Comparison of ENCODE assay signal across 8 cellular contexts in genomic region chr19:12550951-12551832, GRCh38. TPM values are rescaled to one million over a fixed set of nuclear protein-coding genes. Genes with fewer than 3 reads are reported as not detected.
A peak's percentile ranks its signal among the peaks of the same experiment; 100 is the strongest.
DNase-seq lines count a peak whose midpoint lies in the region; ATAC-seq and TF ChIP-seq lines count a peak whose summit lies in the region.

ZNF564 (minus strand) TSS chr19:12551482; CDS start chr19:12551332, 150 bp downstream.

- no peaks in the 10 kb centered on the region for H3K27me3 ChIP-seq in SU-DHL-6 (ENCODE audit: low read length)
- no peaks in the 10 kb centered on the region for H3K27me3 ChIP-seq in cardiac muscle cell
- H3K27me3 ChIP-seq in parathyroid adenoma (ENCODE audit: control insufficient read depth, insufficient read depth, low read length), result no peaks in the 10 kb centered on the region
- H3K27me3 ChIP-seq in tibial nerve, result no peaks in the 10 kb centered on the region

- DNase-seq in NCI-H128 (lab: John Stamatoyannopoulos, UW; ENCODE audit: unreplicated experiment) (peak; percentile 93), cardiac muscle cell (ENCODE audit: low read depth in 1 of 2, low spot score in 1 of 2) (peak; percentile 98 to 99), tibial nerve (ENCODE audit: low spot score in 2 of 2) (peak; percentile 91 to 96)
- DNase-seq in activated naive CD8-positive, alpha-beta T cell treated with anti-CD3 and anti-CD28 coated beads, Interleukin-2, amount 50 U/mL, for 16 hours (ENCODE audit: low read depth, low spot score), result peak; percentile 81

- no peaks in the 10 kb centered on the region for H4K20me1 ChIP-seq in SU-DHL-6 (ENCODE audit: low read depth, low read length)

- no peaks in the 10 kb centered on the region for H3K9me2 ChIP-seq in SU-DHL-6 (replicated peaks; ENCODE audit: insufficient read depth, low read length)

- H3K36me3 ChIP-seq in SU-DHL-6 (ENCODE audit: low read length) (no peaks in the 10 kb centered on the region), cardiac muscle cell (no peaks in the 10 kb centered on the region), parathyroid adenoma (ENCODE audit: control insufficient read depth, insufficient read depth, low read length) (no peaks in the 10 kb centered on the region), tibial nerve (peaks cover 0 to 21% (median 0%) of the 10 kb centered on the region in 3 donors)

- H3K79me2 ChIP-seq in SU-DHL-6 (ENCODE audit: insufficient read depth, low read length) (peaks cover 37% of the 10 kb centered on the region), parathyroid adenoma (peaks cover 35% of the 10 kb centered on the region)

- ATAC-seq in HG02678 (IDR thresholded peaks at IDR 0.05; ENCODE audit: unreplicated experiment), result peak; percentile 97

- no peaks in the 10 kb centered on the region for H3K9me3 ChIP-seq in SU-DHL-6 (ENCODE audit: insufficient read depth, low read length)
- H3K9me3 ChIP-seq in cardiac muscle cell (ENCODE audit: low read depth), result no peaks in the 10 kb centered on the region
- H3K9me3 ChIP-seq in parathyroid adenoma (ENCODE audit: control insufficient read depth, low read length), result no peaks in the 10 kb centered on the region
- H3K9me3 ChIP-seq in tibial nerve, result no peaks in the 10 kb centered on the region

- 0% methylated on average over 17 to 37 of the region's 55 CpGs for WGBS in tibial nerve, 2 donors

- H3K4me2 ChIP-seq in SU-DHL-6 (ENCODE audit: low read depth, low read length, poor library complexity, severe bottlenecking) (peak within 1 kb of the TSS; percentile 96), parathyroid adenoma (ENCODE audit: low read length) (peak within 1 kb of the TSS; percentile 86)

- H3K4me3 ChIP-seq in SU-DHL-6 (ENCODE audit: insufficient read depth, low read length, poor library complexity, severe bottlenecking), result peak within 1 kb of the TSS; percentile 98
- peak within 1 kb of the TSS; percentile 69 for H3K4me3 ChIP-seq in cardiac muscle cell
- H3K4me3 ChIP-seq in parathyroid adenoma (ENCODE audit: low read depth, low read length), result peak within 1 kb of the TSS; percentile 91
- peak within 1 kb of the TSS; percentile 68 to 98 (median 82) for H3K4me3 ChIP-seq in tibial nerve

- peak within 1 kb of the TSS; percentile 78 for H2AFZ ChIP-seq in SU-DHL-6 (ENCODE audit: low read depth, low read length, severe bottlenecking)
- peak within 1 kb of the TSS; percentile 90 for H2AFZ ChIP-seq in parathyroid adenoma

- peak within 1 kb of the TSS; percentile 96 for H3K9ac ChIP-seq in SU-DHL-6 (ENCODE audit: low read length)
- peak within 1 kb of the TSS; percentile 55 for H3K9ac ChIP-seq in parathyroid adenoma

- TF ChIP-seq POLR2A in GM10847 (IDR thresholded peaks at IDR 0.05; ENCODE audit: extremely low read depth, insufficient read length) (peak; percentile 77), tibial nerve (IDR thresholded peaks at IDR 0.05) (peak; percentile 63 to 68)

- TF ChIP-seq EP300 in tibial nerve (IDR thresholded peaks at IDR 0.05), result peak; percentile 56 to 81

- H3K27ac ChIP-seq in SU-DHL-6 (ENCODE audit: low read depth, low read length) (peak within 1 kb of the TSS; percentile 63), cardiac muscle cell (peak within 1 kb of the TSS; percentile 94), parathyroid adenoma (peak within 1 kb of the TSS; percentile 95), tibial nerve (peak within 1 kb of the TSS; percentile 89 to 99 (median 96))

- H3K4me1 ChIP-seq in cardiac muscle cell (ENCODE audit: low read depth), result peaks cover 11% of the 10 kb centered on the region
- H3K4me1 ChIP-seq in parathyroid adenoma, result peaks cover 6% of the 10 kb centered on the region
- peaks cover 0 to 40% (median 19%) of the 10 kb centered on the region in 4 donors for H3K4me1 ChIP-seq in tibial nerve

- 0 out of 2 replicates have a peak, but pooled peaks cover 8% of the 10 kb centered on the region for H3F3A ChIP-seq in SU-DHL-6 (ENCODE audit: insufficient read depth)

- TF ChIP-seq CTCF in SU-DHL-6 (IDR thresholded peaks at IDR 0.05; ENCODE audit: insufficient read depth, low read length, poor library complexity, severe bottlenecking), result no peak
- TF ChIP-seq CTCF in cardiac muscle cell (IDR thresholded peaks at IDR 0.05; ENCODE audit: low read depth, low read length), result no peak
- TF ChIP-seq CTCF in parathyroid adenoma (IDR thresholded peaks at IDR 0.05), result no peak
- TF ChIP-seq CTCF in tibial nerve (IDR thresholded peaks at IDR 0.05), result peak in 1 of 5 experiments; percentile 14

RNA-seq across cellular contexts. Expression of gene ZNF564, which starts in this region (rescaled TPM):
- 9.0 and 12.8 TPM in 2 replicates for total RNA-seq in cardiac muscle cell
- 7.3 and 11.2 TPM in 2 replicates for polyA plus RNA-seq in cardiac muscle cell
- total RNA-seq in tibial nerve, result 10 to 100 TPM; 12.0 to 20.6 (median 14.7) TPM

Comparison
In these comparisons a context has a peak if more than half of its experiments do, and no peak if none do; other contexts are left out.
1. Peak in every context shown above with its lines: DNase-seq, ATAC-seq, H3K4me3 ChIP-seq and H3K27ac ChIP-seq.